In the genomic region with DNA sequence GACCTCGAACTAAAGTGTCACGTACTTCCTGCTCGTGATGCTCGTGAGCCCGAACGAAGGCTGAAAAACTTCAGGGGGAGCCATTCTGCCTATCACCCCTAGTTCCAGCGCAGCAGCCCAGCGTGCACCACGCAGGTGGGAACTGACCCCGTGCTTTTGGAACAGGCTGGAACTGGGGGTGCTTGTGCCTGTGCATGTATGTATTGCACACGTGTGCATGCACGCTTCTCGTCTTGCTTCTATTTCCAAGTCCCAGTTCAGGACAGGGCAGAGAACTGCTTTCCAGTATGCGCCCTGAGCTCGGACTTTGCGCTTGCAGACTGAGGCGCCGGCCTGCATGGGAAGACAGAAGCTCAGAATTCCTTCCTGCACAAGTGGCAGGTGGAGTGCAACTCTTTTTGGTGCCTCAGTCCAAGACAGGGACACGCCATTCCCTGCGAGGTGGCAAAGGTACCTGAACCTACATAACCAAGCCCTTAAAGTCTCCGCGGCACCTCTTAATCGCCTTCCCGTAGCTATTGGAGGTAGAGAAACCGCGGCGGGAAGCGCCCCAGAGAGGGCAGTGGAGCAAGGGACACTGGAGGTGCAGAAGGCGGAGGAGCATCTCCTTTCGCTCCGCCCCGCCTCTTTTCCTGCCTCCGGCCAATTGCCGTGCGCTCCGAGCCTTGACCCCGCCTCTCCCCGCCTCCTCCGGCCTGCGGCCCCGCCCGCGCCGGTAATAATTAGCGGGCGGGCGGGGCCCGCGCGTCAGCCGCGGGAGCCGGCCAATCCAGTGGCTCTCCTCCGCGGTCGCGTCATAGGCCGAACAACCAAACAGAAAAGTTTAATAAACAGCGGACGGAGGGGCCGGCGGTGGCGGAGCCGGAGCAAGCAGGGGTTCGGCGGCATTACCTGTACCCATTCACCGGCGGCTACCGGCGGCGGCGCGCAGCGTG, we compare ENCODE assay signal across 1 cellular context.
TF ChIP-seq lines count a peak whose summit lies in the region.

A gene (plus strand): TSS at position 826 of the 935 bp plus-strand sequence. CDS start 60,669 bp downstream, outside the sequence.

TF ChIP-seq in K562, 482 proteins besides CTCF, POLR2A, EP300 and RAD21 (continued from another document and continues in another):
- TF ChIP-seq, protein P1, sequence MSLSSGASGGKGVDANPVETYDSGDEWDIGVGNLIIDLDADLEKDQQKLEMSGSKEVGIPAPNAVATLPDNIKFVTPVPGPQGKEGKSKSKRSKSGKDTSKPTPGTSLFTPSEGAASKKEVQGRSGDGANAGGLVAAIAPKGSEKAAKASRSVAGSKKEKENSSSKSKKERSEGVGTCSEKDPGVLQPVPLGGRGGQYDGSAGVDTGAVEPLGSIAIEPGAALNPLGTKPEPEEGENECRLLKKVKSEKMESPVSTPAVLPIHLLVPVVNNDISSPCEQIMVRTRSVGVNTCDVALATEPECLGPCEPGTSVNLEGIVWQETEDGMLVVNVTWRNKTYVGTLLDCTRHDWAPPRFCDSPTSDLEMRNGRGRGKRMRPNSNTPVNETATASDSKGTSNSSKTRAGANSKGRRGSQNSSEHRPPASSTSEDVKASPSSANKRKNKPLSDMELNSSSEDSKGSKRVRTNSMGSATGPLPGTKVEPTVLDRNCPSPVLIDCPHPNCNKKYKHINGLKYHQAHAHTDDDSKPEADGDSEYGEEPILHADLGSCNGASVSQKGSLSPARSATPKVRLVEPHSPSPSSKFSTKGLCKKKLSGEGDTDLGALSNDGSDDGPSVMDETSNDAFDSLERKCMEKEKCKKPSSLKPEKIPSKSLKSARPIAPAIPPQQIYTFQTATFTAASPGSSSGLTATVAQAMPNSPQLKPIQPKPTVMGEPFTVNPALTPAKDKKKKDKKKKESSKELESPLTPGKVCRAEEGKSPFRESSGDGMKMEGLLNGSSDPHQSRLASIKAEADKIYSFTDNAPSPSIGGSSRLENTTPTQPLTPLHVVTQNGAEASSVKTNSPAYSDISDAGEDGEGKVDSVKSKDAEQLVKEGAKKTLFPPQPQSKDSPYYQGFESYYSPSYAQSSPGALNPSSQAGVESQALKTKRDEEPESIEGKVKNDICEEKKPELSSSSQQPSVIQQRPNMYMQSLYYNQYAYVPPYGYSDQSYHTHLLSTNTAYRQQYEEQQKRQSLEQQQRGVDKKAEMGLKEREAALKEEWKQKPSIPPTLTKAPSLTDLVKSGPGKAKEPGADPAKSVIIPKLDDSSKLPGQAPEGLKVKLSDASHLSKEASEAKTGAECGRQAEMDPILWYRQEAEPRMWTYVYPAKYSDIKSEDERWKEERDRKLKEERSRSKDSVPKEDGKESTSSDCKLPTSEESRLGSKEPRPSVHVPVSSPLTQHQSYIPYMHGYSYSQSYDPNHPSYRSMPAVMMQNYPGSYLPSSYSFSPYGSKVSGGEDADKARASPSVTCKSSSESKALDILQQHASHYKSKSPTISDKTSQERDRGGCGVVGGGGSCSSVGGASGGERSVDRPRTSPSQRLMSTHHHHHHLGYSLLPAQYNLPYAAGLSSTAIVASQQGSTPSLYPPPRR (CRISPR knock-in tag; IDR thresholded peaks at IDR 0.05; ENCODE audit: borderline replicate concordance), result no peak
- TF ChIP-seq, protein P2, sequence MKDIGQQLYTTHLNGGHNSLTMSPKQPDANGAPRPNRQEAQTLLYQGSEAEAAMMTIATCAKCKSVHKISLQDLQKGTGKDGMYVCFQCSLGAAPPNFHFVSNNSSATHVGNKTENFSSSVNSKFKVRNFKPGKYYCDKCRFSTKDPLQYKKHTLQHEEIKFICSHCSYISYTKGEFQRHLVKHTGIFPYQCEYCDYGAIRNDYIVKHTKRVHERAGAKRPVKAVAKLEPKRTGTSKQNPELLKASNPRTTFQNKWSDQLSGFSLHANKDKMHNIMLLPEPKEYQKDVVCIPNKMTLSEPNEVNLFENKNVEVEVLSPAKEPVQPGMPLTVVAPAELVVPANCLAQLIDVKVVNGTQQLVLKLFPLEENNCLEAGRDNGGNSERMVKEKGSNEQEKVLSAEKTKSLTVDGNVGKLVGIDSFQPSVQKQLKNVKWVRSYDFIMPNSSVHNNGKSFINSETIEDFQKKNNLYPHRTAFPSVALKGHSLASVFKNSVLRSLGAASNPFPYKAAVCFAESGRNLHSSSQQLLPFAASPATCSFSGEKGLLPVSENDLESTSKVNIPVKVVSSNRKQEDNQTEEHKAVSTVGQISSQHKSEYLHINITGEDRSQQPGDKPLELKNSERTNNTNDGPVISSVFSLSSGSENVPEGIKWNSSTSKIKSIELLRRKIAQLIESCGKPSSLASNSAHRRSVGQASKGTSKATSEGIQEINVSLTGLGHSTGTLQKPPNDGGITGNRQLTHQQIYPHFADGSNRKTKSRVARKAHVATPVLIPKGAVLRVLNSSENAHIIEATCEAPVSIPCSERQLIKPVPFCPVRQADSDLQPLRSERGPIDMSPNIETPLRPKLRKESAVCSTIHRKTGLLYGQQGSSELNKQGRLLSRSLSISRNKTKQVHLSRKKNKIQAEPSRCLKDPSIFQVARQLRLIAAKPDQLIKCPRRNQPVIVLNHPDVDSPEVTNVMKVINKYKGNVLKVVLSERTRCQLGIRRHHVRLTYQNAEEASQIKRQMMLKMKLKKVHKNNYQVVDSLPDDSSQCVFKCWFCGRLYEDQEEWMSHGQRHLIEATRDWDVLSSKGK (CRISPR knock-in tag; IDR thresholded peaks at IDR 0.05), result no peak
- TF ChIP-seq, protein P3, sequence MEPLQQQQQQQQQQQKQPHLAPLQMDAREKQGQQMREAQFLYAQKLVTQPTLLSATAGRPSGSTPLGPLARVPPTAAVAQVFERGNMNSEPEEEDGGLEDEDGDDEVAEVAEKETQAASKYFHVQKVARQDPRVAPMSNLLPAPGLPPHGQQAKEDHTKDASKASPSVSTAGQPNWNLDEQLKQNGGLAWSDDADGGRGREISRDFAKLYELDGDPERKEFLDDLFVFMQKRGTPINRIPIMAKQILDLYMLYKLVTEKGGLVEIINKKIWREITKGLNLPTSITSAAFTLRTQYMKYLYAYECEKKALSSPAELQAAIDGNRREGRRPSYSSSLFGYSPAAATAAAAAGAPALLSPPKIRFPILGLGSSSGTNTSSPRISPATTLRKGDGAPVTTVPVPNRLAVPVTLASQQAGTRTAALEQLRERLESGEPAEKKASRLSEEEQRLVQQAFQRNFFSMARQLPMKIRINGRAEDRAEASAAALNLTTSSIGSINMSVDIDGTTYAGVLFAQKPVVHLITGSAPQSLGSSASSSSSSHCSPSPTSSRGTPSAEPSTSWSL (CRISPR knock-in tag; IDR thresholded peaks at IDR 0.05; ENCODE audit: borderline replicate concordance), result no peak
- TF ChIP-seq ZKSCAN3 (CRISPR knock-in tag; IDR thresholded peaks at IDR 0.05), result no peak
- TF ChIP-seq EGR1 (conservative IDR thresholded peaks at IDR 0.05), result no peak
- no peak for TF ChIP-seq ILF3 (IDR thresholded peaks at IDR 0.05; ENCODE audit: borderline replicate concordance)
- TF ChIP-seq, protein P4, sequence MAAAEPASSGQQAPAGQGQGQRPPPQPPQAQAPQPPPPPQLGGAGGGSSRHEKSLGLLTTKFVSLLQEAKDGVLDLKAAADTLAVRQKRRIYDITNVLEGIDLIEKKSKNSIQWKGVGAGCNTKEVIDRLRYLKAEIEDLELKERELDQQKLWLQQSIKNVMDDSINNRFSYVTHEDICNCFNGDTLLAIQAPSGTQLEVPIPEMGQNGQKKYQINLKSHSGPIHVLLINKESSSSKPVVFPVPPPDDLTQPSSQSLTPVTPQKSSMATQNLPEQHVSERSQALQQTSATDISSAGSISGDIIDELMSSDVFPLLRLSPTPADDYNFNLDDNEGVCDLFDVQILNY (CRISPR knock-in tag; IDR thresholded peaks at IDR 0.05), result no peak
- no peak for TF ChIP-seq TGIF2 (CRISPR knock-in tag; IDR thresholded peaks at IDR 0.05)
- TF ChIP-seq CEBPB (tag; IDR thresholded peaks at IDR 0.05), result no peak
- no peak for TF ChIP-seq MED1 (CRISPR knock-in tag; IDR thresholded peaks at IDR 0.05; ENCODE audit: borderline replicate concordance)
- no peak for TF ChIP-seq ZNF551 (CRISPR knock-in tag; IDR thresholded peaks at IDR 0.05)
- no peak for TF ChIP-seq NFE2 (IDR thresholded peaks at IDR 0.05; ENCODE audit: low read depth)
- TF ChIP-seq ZNF444 (CRISPR knock-in tag; IDR thresholded peaks at IDR 0.05), result no peak
- no peak for TF ChIP-seq NFRKB (IDR thresholded peaks at IDR 0.05; ENCODE audit: low read depth)
- TF ChIP-seq RBM17 (IDR thresholded peaks at IDR 0.05; ENCODE audit: borderline replicate concordance, low read depth, low read length), result no peak
- no peak for TF ChIP-seq KLF10 (CRISPR knock-in tag; IDR thresholded peaks at IDR 0.05)
- 0 out of 2 replicates have a peak, but pooled peaks have one; percentile 6 for TF ChIP-seq FOSL1 (tag; conservative IDR thresholded peaks at IDR 0.05)
- peak; percentile 66 for TF ChIP-seq CREM (IDR thresholded peaks at IDR 0.05; ENCODE audit: low read depth)
- no peak for TF ChIP-seq BCL6 (CRISPR knock-in tag; IDR thresholded peaks at IDR 0.05)
- TF ChIP-seq SIN3A (IDR thresholded peaks at IDR 0.05; ENCODE audit: borderline replicate concordance in 2 of 2, control insufficient read depth in 1 of 2, low read depth in 2 of 2, low read length in 2 of 2), result no peak
- TF ChIP-seq, protein P5, sequence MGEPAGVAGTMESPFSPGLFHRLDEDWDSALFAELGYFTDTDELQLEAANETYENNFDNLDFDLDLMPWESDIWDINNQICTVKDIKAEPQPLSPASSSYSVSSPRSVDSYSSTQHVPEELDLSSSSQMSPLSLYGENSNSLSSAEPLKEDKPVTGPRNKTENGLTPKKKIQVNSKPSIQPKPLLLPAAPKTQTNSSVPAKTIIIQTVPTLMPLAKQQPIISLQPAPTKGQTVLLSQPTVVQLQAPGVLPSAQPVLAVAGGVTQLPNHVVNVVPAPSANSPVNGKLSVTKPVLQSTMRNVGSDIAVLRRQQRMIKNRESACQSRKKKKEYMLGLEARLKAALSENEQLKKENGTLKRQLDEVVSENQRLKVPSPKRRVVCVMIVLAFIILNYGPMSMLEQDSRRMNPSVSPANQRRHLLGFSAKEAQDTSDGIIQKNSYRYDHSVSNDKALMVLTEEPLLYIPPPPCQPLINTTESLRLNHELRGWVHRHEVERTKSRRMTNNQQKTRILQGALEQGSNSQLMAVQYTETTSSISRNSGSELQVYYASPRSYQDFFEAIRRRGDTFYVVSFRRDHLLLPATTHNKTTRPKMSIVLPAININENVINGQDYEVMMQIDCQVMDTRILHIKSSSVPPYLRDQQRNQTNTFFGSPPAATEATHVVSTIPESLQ (CRISPR knock-in tag; IDR thresholded peaks at IDR 0.05), result no peak
- TF ChIP-seq ZNF217 (CRISPR knock-in tag; IDR thresholded peaks at IDR 0.05), result no peak
- TF ChIP-seq HNRNPH1 (optimal IDR thresholded peaks at IDR 0.05; ENCODE audit: low read depth, low read length), result no peak
- TF ChIP-seq SREBF1 (IDR thresholded peaks at IDR 0.05; ENCODE audit: borderline replicate concordance, low read depth, low read length), result no peak
- no peak for TF ChIP-seq GATAD2B (IDR thresholded peaks at IDR 0.05; ENCODE audit: borderline replicate concordance)
- no peak for TF ChIP-seq YY1 (IDR thresholded peaks at IDR 0.05; ENCODE audit: borderline replicate concordance in 1 of 3, control insufficient read depth in 1 of 3, extremely low read depth in 1 of 3, insufficient read depth in 3 of 3, insufficient read length in 1 of 3, insufficient replicate concordance in 2 of 3, low read depth in 1 of 3, low read length in 2 of 3)
- TF ChIP-seq RBM14 (IDR thresholded peaks at IDR 0.05; ENCODE audit: borderline replicate concordance, insufficient read depth, low read depth, low read length), result no peak
- TF ChIP-seq, protein P6, sequence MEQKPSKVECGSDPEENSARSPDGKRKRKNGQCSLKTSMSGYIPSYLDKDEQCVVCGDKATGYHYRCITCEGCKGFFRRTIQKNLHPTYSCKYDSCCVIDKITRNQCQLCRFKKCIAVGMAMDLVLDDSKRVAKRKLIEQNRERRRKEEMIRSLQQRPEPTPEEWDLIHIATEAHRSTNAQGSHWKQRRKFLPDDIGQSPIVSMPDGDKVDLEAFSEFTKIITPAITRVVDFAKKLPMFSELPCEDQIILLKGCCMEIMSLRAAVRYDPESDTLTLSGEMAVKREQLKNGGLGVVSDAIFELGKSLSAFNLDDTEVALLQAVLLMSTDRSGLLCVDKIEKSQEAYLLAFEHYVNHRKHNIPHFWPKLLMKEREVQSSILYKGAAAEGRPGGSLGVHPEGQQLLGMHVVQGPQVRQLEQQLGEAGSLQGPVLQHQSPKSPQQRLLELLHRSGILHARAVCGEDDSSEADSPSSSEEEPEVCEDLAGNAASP (IDR thresholded peaks at IDR 0.05), result no peak
- TF ChIP-seq HSF4 (CRISPR knock-in tag; IDR thresholded peaks at IDR 0.05; ENCODE audit: borderline replicate concordance), result no peak
- TF ChIP-seq ZKSCAN1 (IDR thresholded peaks at IDR 0.05; ENCODE audit: low read depth, low read length), result no peak
- no peak; the same call in 1 of the 2 replicates for TF ChIP-seq ZNF12 (CRISPR knock-in tag; IDR thresholded peaks at IDR 0.05)
- no peak for TF ChIP-seq HNRNPL (IDR thresholded peaks at IDR 0.05; ENCODE audit: low read depth, low read length)
- TF ChIP-seq TCF3 (CRISPR knock-in tag; IDR thresholded peaks at IDR 0.05), result no peak
- TF ChIP-seq MCM2 (IDR thresholded peaks at IDR 0.05; ENCODE audit: low read depth), result no peak
- no peak for TF ChIP-seq MTA2 (IDR thresholded peaks at IDR 0.05; ENCODE audit: low read depth)
- no peak for TF ChIP-seq ZNF311 (CRISPR knock-in tag; IDR thresholded peaks at IDR 0.05)
- TF ChIP-seq ZNF717 (CRISPR knock-in tag; IDR thresholded peaks at IDR 0.05), result no peak
- no peak for TF ChIP-seq RBM39 (optimal IDR thresholded peaks at IDR 0.05; ENCODE audit: low read depth, low read length)
- peak in 1 of 2 experiments; percentile 52; a peak in 1 of 4 replicates for TF ChIP-seq FOXK2 (conservative IDR thresholded peaks at IDR 0.05 in 1 of 2, IDR thresholded peaks at IDR 0.05 in 1 of 2; ENCODE audit: low read depth in 2 of 2)
- no peak for TF ChIP-seq ZNF436 (CRISPR knock-in tag; IDR thresholded peaks at IDR 0.05)
- TF ChIP-seq, protein P7, sequence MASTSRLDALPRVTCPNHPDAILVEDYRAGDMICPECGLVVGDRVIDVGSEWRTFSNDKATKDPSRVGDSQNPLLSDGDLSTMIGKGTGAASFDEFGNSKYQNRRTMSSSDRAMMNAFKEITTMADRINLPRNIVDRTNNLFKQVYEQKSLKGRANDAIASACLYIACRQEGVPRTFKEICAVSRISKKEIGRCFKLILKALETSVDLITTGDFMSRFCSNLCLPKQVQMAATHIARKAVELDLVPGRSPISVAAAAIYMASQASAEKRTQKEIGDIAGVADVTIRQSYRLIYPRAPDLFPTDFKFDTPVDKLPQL (IDR thresholded peaks at IDR 0.05; ENCODE audit: extremely low read depth, insufficient read length), result no peak
- TF ChIP-seq, protein P8, sequence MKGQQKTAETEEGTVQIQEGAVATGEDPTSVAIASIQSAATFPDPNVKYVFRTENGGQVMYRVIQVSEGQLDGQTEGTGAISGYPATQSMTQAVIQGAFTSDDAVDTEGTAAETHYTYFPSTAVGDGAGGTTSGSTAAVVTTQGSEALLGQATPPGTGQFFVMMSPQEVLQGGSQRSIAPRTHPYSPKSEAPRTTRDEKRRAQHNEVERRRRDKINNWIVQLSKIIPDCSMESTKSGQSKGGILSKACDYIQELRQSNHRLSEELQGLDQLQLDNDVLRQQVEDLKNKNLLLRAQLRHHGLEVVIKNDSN (CRISPR knock-in tag; IDR thresholded peaks at IDR 0.05), result peak; percentile 41; the same call in 1 of the 2 replicates
- no peak for TF ChIP-seq GABPB2 (CRISPR knock-in tag; conservative IDR thresholded peaks at IDR 0.05)
